Comparison of ENCODE assay signal across 2 cellular contexts in the genomic region with DNA sequence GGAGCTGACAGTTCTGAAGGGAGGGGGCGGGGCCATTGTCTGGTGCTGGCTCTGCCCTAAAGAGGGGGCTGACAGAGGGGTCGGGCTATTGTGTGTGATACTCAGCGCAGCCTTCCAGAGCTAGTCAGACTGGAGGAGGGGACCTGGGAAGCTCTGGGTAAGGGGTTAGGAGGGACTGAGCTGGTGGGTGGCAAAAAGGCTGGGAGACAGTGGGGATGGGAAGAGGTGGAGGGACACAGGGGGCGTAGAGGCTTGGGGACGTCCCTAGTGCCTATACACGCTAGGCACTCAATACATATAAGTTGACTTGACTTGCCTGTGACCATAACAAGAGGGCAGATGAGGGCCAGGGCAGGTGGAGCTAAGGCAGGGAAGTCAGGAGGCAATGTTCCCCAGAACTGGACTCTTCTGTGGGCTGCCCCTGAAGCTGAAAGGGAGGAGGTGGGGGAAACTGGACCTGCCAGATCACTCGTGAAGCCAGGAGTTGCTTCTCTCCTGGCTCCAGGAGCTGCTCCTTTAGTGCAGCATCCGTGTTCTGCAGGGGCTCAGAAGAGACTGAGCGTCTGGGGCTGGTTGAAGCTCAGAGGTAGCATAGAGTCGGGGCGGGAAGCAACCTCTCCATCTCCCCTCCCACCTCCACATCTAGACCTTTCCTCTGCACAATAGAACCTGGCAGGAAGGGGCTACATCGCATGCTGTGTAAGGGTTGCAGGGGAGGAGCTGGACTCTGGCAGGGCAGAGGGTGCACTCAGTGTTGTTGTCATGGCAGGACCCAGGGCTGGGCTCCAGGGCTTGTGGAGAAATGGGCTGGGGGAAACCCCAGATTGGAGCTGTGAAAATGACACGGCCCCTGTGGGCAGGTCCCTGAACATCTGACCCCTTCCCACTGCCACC.
TF ChIP-seq lines count a peak whose summit lies in the region.

No MANE protein-coding gene starts in this region.

TF ChIP-seq in HEK293, 187 proteins besides CTCF, POLR2A, EP300 and RAD21:
- TF ChIP-seq ZFHX2 (tag by site-specific recombination; conservative IDR thresholded peaks at IDR 0.05), result 0 out of 2 replicates have a peak, but pooled peaks have one; percentile 6
- TF ChIP-seq ZNF600 (tag by site-specific recombination; IDR thresholded peaks at IDR 0.05), result 0 out of 2 replicates have a peak, but pooled peaks have one; percentile 28
- TF ChIP-seq ZNF792 (tag by site-specific recombination; IDR thresholded peaks at IDR 0.05), result no peak
TF ChIP-seq in HEK293: peak in this region for 2.

TF ChIP-seq in neural cell, 6 proteins besides CTCF, POLR2A, EP300 and RAD21:
- TF ChIP-seq MXI1 (conservative IDR thresholded peaks at IDR 0.05; ENCODE audit: poor library complexity, severe bottlenecking), result no peak
- TF ChIP-seq, protein P1, sequence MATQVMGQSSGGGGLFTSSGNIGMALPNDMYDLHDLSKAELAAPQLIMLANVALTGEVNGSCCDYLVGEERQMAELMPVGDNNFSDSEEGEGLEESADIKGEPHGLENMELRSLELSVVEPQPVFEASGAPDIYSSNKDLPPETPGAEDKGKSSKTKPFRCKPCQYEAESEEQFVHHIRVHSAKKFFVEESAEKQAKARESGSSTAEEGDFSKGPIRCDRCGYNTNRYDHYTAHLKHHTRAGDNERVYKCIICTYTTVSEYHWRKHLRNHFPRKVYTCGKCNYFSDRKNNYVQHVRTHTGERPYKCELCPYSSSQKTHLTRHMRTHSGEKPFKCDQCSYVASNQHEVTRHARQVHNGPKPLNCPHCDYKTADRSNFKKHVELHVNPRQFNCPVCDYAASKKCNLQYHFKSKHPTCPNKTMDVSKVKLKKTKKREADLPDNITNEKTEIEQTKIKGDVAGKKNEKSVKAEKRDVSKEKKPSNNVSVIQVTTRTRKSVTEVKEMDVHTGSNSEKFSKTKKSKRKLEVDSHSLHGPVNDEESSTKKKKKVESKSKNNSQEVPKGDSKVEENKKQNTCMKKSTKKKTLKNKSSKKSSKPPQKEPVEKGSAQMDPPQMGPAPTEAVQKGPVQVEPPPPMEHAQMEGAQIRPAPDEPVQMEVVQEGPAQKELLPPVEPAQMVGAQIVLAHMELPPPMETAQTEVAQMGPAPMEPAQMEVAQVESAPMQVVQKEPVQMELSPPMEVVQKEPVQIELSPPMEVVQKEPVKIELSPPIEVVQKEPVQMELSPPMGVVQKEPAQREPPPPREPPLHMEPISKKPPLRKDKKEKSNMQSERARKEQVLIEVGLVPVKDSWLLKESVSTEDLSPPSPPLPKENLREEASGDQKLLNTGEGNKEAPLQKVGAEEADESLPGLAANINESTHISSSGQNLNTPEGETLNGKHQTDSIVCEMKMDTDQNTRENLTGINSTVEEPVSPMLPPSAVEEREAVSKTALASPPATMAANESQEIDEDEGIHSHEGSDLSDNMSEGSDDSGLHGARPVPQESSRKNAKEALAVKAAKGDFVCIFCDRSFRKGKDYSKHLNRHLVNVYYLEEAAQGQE (IDR thresholded peaks at IDR 0.05; ENCODE audit: borderline replicate concordance), result peak; percentile 13
- peak; percentile 75 for TF ChIP-seq POLR2AphosphoS5 (IDR thresholded peaks at IDR 0.05)
- TF ChIP-seq TAF1 (IDR thresholded peaks at IDR 0.05; ENCODE audit: low read depth), result peak; percentile 71
- TF ChIP-seq SMC3 (conservative IDR thresholded peaks at IDR 0.05; ENCODE audit: poor library complexity), result peak; percentile 20
- TF ChIP-seq EZH2 (IDR thresholded peaks at IDR 0.05; ENCODE audit: borderline replicate concordance, insufficient read depth, low read length, poor library complexity, severe bottlenecking), result no peak
TF ChIP-seq in neural cell: peak in this region for 4.
